ENCODE assay signal across 8 cellular contexts in genomic region chr10:97428572-97428981, GRCh38. TPM values are rescaled to one million over a fixed set of nuclear protein-coding genes. Genes with fewer than 3 reads are reported as not detected.
DNase-seq lines count a peak whose midpoint lies in the region; ATAC-seq and TF ChIP-seq lines count a peak whose summit lies in the region.

No MANE protein-coding gene starts in this region.

- peak; percentile 68 for DNase-seq in A673 (ENCODE audit: low spot score)
- DNase-seq in activated CD8-positive, alpha-beta T cell treated with anti-CD3 and anti-CD28 coated beads, Interleukin-2, amount 10 ng/mL, durations not matched to agents 7 days and 5 days, result peak; percentile 42
- DNase-seq in OCI-M2 (lab: John Stamatoyannopoulos, UW; ENCODE audit: unreplicated experiment), result no peak
- DNase-seq in mucosa of descending colon, result no peak
- no peak for DNase-seq in left colon
- DNase-seq in HUDEP-2 (lab: John Stamatoyannopoulos, UW; ENCODE audit: unreplicated experiment in 76 of 76), result no peak

- H3K9me3 ChIP-seq in A673 (ENCODE audit: low read depth, low read length, poor library complexity, severe bottlenecking) (no peaks in the 10 kb centered on the region), HEK293 (ENCODE audit: control insufficient read depth, insufficient read depth, low read depth, low read length) (no peaks in the 10 kb centered on the region), iPS-18c (ENCODE audit: control insufficient read depth, insufficient read depth, low read length) (no peaks in the 10 kb centered on the region), mucosa of descending colon (no peaks in the 10 kb centered on the region)

- H3K27ac ChIP-seq in A673 (ENCODE audit: low read depth, low read length, poor library complexity, severe bottlenecking), result peak overlapping the region; percentile 91
- peak overlapping the region; percentile 29; the same call in 1 of the 2 replicates for H3K27ac ChIP-seq in HEK293 (ENCODE audit: extremely low read depth, low read depth, low read length)

- POLR2A ChIA-PET in A673 (lab: Charles Lee; ENCODE audit: low non-redundant PET), result no interaction called here
- POLR2A ChIA-PET in HEK293 (lab: Yijun Ruan, JAX), result interaction anchor here (0.5 to 1.7 kb wide), 3 partner anchors 25 to 136 kb away, joined by 3 to 6 read pairs (median 4); partner anchors contain the start of genes ARHGAP19 and RRP12
- POLR2A ChIA-PET in activated CD8-positive, alpha-beta T cell treated with anti-CD3 and anti-CD28 coated beads, Interleukin-2, amount 10 ng/mL, durations not matched to agents 7 days and 5 days (lab: Charles Lee), result interaction anchor here (2.3 to 2.5 kb wide), 2 partner anchors 15 to 28 kb away, joined by 10 read pairs; partner anchors contain the start of gene RRP12

- no TSS peak for BruUV-seq in A673 (replicated peaks; lab: Mats Ljungman, UMichigan)

- intact Hi-C loops in A673 (cut with micrococcal nuclease; ENCODE audit: unreplicated experiment) (no loop called here), mucosa of descending colon (cut with DNase I, micrococcal nuclease) (no loop called here), left colon (cut with DNase I, micrococcal nuclease) (no loop called here)

- peak overlapping the region; percentile 81 for H3K4me3 Mint-ChIP-seq in activated CD8-positive, alpha-beta T cell treated with anti-CD3 and anti-CD28 coated beads, Interleukin-2, amount 10 ng/mL, durations not matched to agents 7 days and 5 days

- H3K4me1 ChIP-seq in A673 (ENCODE audit: insufficient read depth, low read length, poor library complexity, severe bottlenecking) (peaks cover 10% of the 10 kb centered on the region), HEK293 (ENCODE audit: control insufficient read depth, insufficient read depth, low read length) (no peaks in the 10 kb centered on the region; the same call in 1 of the 2 replicates), mucosa of descending colon (ENCODE audit: low read depth) (peaks cover 25% of the 10 kb centered on the region)

- H3K4me1 Mint-ChIP-seq in activated CD8-positive, alpha-beta T cell treated with anti-CD3 and anti-CD28 coated beads, Interleukin-2, amount 10 ng/mL, durations not matched to agents 7 days and 5 days (ENCODE audit: low read depth), result peaks cover 29% of the 10 kb centered on the region

- H3K27me3 Mint-ChIP-seq in activated CD8-positive, alpha-beta T cell treated with anti-CD3 and anti-CD28 coated beads, Interleukin-2, amount 10 ng/mL, durations not matched to agents 7 days and 5 days (ENCODE audit: low read depth), result no peaks in the 10 kb centered on the region

- peaks cover 63% of the 10 kb centered on the region for H3K36me3 Mint-ChIP-seq in activated CD8-positive, alpha-beta T cell treated with anti-CD3 and anti-CD28 coated beads, Interleukin-2, amount 10 ng/mL, durations not matched to agents 7 days and 5 days (ENCODE audit: low read depth)

- H3K27ac Mint-ChIP-seq in activated CD8-positive, alpha-beta T cell treated with anti-CD3 and anti-CD28 coated beads, Interleukin-2, amount 10 ng/mL, durations not matched to agents 7 days and 5 days, result peak overlapping the region; percentile 79

- H3K36me3 ChIP-seq in A673 (ENCODE audit: insufficient read depth, low read length, poor library complexity, severe bottlenecking) (peaks cover 55% of the 10 kb centered on the region), HEK293 (ENCODE audit: control insufficient read depth in 2 of 2, insufficient read depth in 1 of 2, low read length in 2 of 2) (peaks cover 40 to 59% of the 10 kb centered on the region in 2 experiments), mucosa of descending colon (ENCODE audit: low read depth) (no peaks in the 10 kb centered on the region)

- no peak for ATAC-seq in activated CD8-positive, alpha-beta T cell treated with anti-CD3 and anti-CD28 coated beads, Interleukin-2, amount 10 ng/mL, durations not matched to agents 7 days and 5 days
- ATAC-seq in mucosa of descending colon, result no peak
- ATAC-seq in left colon, result no peak

- no peaks in the 10 kb centered on the region for H3K27me3 ChIP-seq in A673 (replicated peaks; ENCODE audit: insufficient read depth, low read depth, low read length, poor library complexity)

- H3K9me3 Mint-ChIP-seq in activated CD8-positive, alpha-beta T cell treated with anti-CD3 and anti-CD28 coated beads, Interleukin-2, amount 10 ng/mL, durations not matched to agents 7 days and 5 days (ENCODE audit: insufficient read depth), result no peaks in the 10 kb centered on the region

- TF ChIP-seq CTCF in A673 (conservative IDR thresholded peaks at IDR 0.05; ENCODE audit: low read depth, low read length), result no peak
- no peak for TF ChIP-seq CTCF in HEK293 (tag by site-specific recombination; IDR thresholded peaks at IDR 0.05)
- TF ChIP-seq CTCF in mucosa of descending colon (IDR thresholded peaks at IDR 0.05), result no peak

- H3K4me3 ChIP-seq in A673 (ENCODE audit: low read depth, low read length, poor library complexity, severe bottlenecking) (peak overlapping the region; percentile 79), HEK293 (ENCODE audit: low read depth, low read length) (peak overlapping the region; percentile 4; the same call in 1 of the 2 replicates), iPS-18c (ENCODE audit: insufficient read depth, low read depth, low read length) (peak overlapping the region; percentile 46), mucosa of descending colon (no peak overlapping the region)

- CTCF ChIA-PET in A673 (lab: Charles Lee) (no interaction called here), HEK293 (lab: Yijun Ruan, JAX) (no interaction called here)
- CTCF ChIA-PET in activated CD8-positive, alpha-beta T cell treated with anti-CD3 and anti-CD28 coated beads, Interleukin-2, amount 10 ng/mL, durations not matched to agents 7 days and 5 days (lab: Charles Lee), result interaction anchor here (1.3 to 2.4 kb wide), 4 partner anchors 16 to 149 kb away, joined by 4 to 12 read pairs (median 7); partner anchors contain the start of gene RRP12

TF ChIP-seq in HEK293, 187 proteins besides CTCF, POLR2A, EP300 and RAD21 (continues in another document):
- no peak for TF ChIP-seq ZNF274 (IDR thresholded peaks at IDR 0.05; ENCODE audit: low read length)
- no peak for TF ChIP-seq ZNF274 (tag by site-specific recombination; IDR thresholded peaks at IDR 0.05; ENCODE audit: borderline replicate concordance)
- TF ChIP-seq FEZF1 (tag by site-specific recombination; IDR thresholded peaks at IDR 0.05), result no peak
- TF ChIP-seq ZBTB21 (tag by site-specific recombination; IDR thresholded peaks at IDR 0.05), result no peak
- no peak for TF ChIP-seq ZNF302 (tag by site-specific recombination; IDR thresholded peaks at IDR 0.05; ENCODE audit: low read depth)
- TF ChIP-seq ZNF292 (tag by site-specific recombination; IDR thresholded peaks at IDR 0.05; ENCODE audit: borderline replicate concordance, low read depth), result no peak
- TF ChIP-seq PRDM1 (tag by site-specific recombination; IDR thresholded peaks at IDR 0.05), result peak; percentile 70
- TF ChIP-seq, protein P1, sequence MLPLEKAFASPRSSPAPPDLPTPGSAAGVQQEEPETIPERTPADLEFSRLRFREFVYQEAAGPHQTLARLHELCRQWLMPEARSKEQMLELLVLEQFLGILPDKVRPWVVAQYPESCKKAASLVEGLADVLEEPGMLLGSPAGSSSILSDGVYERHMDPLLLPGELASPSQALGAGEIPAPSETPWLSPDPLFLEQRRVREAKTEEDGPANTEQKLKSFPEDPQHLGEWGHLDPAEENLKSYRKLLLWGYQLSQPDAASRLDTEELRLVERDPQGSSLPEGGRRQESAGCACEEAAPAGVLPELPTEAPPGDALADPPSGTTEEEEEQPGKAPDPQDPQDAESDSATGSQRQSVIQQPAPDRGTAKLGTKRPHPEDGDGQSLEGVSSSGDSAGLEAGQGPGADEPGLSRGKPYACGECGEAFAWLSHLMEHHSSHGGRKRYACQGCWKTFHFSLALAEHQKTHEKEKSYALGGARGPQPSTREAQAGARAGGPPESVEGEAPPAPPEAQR (tag by site-specific recombination; IDR thresholded peaks at IDR 0.05), result no peak
- TF ChIP-seq ZNF133 (tag by site-specific recombination; IDR thresholded peaks at IDR 0.05), result no peak
- TF ChIP-seq ZXDB (tag by site-specific recombination; IDR thresholded peaks at IDR 0.05), result no peak
- TF ChIP-seq, protein P2, sequence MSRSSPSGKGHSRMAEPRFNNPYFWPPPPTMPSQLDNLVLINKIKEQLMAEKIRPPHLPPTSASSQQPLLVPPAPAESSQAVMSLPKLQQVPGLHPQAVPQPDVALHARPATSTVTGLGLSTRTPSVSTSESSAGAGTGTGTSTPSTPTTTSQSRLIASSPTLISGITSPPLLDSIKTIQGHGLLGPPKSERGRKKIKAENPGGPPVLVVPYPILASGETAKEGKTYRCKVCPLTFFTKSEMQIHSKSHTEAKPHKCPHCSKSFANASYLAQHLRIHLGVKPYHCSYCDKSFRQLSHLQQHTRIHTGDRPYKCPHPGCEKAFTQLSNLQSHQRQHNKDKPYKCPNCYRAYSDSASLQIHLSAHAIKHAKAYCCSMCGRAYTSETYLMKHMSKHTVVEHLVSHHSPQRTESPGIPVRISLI (tag by site-specific recombination; IDR thresholded peaks at IDR 0.05), result no peak
- TF ChIP-seq EGR2 (tag by site-specific recombination; IDR thresholded peaks at IDR 0.05; ENCODE audit: low read depth), result no peak
- TF ChIP-seq GLIS2 (tag by site-specific recombination; IDR thresholded peaks at IDR 0.05), result no peak
- no peak for TF ChIP-seq ZNF624 (tag by site-specific recombination; IDR thresholded peaks at IDR 0.05)
- TF ChIP-seq ZNF138 (tag by site-specific recombination; IDR thresholded peaks at IDR 0.05; ENCODE audit: borderline replicate concordance), result no peak

RNA-seq across cellular contexts. Expression of gene PGAM1, which starts 2.6 kb away (rescaled TPM):
- total RNA-seq in A673 (2021), result 603 and 668 TPM in 2 replicates
- 100 to 1,000 TPM; 517 to 529 TPM for total RNA-seq in activated CD8-positive, alpha-beta T cell treated with anti-CD3 and anti-CD28 coated beads, Interleukin-2, amount 10 ng/mL, durations not matched to agents 7 days and 5 days
- total RNA-seq in mucosa of descending colon, result 100 to 1,000 TPM; 173 to 244 (median 186) TPM
- total RNA-seq in left colon, result 100 to 1,000 TPM; 216 to 249 TPM

RNA-seq across cellular contexts. Expression of gene EXOSC1, which starts 17.2 kb away (rescaled TPM):
- total RNA-seq in A673 (2021), result 52.7 and 56.4 TPM in 2 replicates
- total RNA-seq in activated CD8-positive, alpha-beta T cell treated with anti-CD3 and anti-CD28 coated beads, Interleukin-2, amount 10 ng/mL, durations not matched to agents 7 days and 5 days, result 10 to 100 TPM; 47.1 to 48.2 TPM
- 10 to 100 TPM; 20.7 to 30.9 (median 21.3) TPM for total RNA-seq in mucosa of descending colon
- total RNA-seq in left colon, result 10 to 100 TPM; 21.7 to 22.6 TPM

RNA-seq across cellular contexts. Expression of gene ZDHHC16, which starts 17.4 kb away (rescaled TPM):
- 44.8 and 49.2 TPM in 2 replicates for total RNA-seq in A673 (2021)
- total RNA-seq in activated CD8-positive, alpha-beta T cell treated with anti-CD3 and anti-CD28 coated beads, Interleukin-2, amount 10 ng/mL, durations not matched to agents 7 days and 5 days, result 10 to 100 TPM; 35.8 to 36.2 TPM
- 10 to 100 TPM; 28.8 to 37.0 (median 29.5) TPM for total RNA-seq in mucosa of descending colon
- total RNA-seq in left colon, result 10 to 100 TPM; 29.1 to 31.5 TPM

RNA-seq across cellular contexts. Expression of gene RRP12, which starts 27.4 kb away (rescaled TPM):
- total RNA-seq in A673 (2021) (68.6 and 86.2 TPM in 2 replicates), mucosa of descending colon (10 to 100 TPM; 14.6 to 19.4 (median 16.9) TPM), left colon (10 to 100 TPM; 13.9 to 15.1 TPM)
- 10 to 100 TPM; 30.9 to 35.6 TPM for total RNA-seq in activated CD8-positive, alpha-beta T cell treated with anti-CD3 and anti-CD28 coated beads, Interleukin-2, amount 10 ng/mL, durations not matched to agents 7 days and 5 days

Comparison
In these comparisons a context has a peak if more than half of its experiments do, and no peak if none do; other contexts are left out.
1. DNase-seq: peak in A673 (single experiment) and activated CD8-positive, alpha-beta T cell treated with anti-CD3 and anti-CD28 coated beads, Interleukin-2, amount 10 ng/mL, durations not matched to agents 7 days and 5 days (single experiment); none in OCI-M2 (single experiment), mucosa of descending colon (0 of 3), left colon (0 of 2) and HUDEP-2 (0 of 76).